24 cellular contexts compared by ENCODE assay signal in the genomic region with DNA sequence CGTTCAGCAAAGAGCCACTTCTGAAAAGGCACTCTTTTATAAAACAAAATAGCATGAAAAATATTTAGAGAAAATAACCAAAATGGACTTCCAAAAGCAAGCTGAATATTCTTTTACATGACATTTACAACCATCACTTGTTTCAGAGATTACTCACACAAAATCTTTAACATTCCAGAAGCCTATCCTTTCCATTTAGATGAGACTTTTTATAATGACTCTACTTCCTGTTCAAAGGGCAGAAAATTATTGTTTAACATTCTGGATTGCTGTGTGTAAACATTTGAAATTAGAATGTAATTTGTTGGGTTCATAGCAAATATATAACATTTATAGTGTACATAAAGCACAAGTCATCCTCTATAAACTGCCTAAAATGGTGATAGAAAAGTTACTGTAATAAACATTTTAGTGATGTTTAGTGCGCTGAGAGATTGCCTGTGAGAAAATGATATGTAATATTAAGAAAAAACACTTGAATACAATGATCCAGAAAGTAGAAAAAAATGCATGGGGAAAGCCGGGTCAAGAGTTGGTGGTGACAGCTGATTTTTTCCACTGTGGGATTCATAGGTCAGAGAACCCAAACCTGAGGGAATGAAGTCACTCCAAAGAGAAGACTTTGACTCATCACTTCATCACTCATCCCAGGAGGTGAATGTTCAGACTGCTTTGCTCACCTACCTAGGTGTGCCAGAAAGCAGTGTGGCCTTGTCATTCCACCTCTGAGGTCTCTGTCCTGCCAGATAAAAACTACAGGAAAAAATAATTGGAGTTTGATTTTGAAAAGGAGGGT.
A peak's percentile ranks its signal among the peaks of the same experiment; 100 is the strongest.
DNase-seq lines count a peak whose midpoint lies in the region; ATAC-seq, FAIRE-seq and TF ChIP-seq lines count a peak whose summit lies in the region.
"Had no signal": no experiment of that assay in that cellular context is flagged by ENCODE, and none has a peak within 500 bp of the region (broad histone marks: within the 10 kb centered on the region; RNA-seq: fewer than 3 reads in every experiment).

No MANE protein-coding gene starts in this region.

- DNase-seq in A549 (ENCODE audit: low read depth in 1 of 2, low spot score in 1 of 2) = peak in 1 of 2 experiments; percentile 56
- DNase-seq in LoVo (ENCODE audit: low spot score) = peak; percentile 25
- DNase-seq in astrocyte of the hippocampus (ENCODE audit: low read depth, low spot score) = peak; percentile 11
- DNase-seq in kidney epithelial cell (ENCODE audit: low read depth) = peak; percentile 23
- DNase-seq in SKM-1 (lab: John Stamatoyannopoulos, UW; ENCODE audit: unreplicated experiment) = no peak
- no peak for DNase-seq in KBM-7
- DNase-seq in suprapubic skin (ENCODE audit: low spot score in 2 of 2) = no peak
- DNase-seq: activated CD4-positive, alpha-beta T cell treated with anti-CD3 and anti-CD28 coated beads, Interleukin-2, amount 10 ng/mL, durations not matched to agents 7 days and 5 days; activated T-cell treated with anti-CD3 and anti-CD28 coated beads, Interleukin-2, amount 50 U/mL, for 4 hours; COR-L47; GOT3; hypothalamus; left ventricle myocardium superior; NCI-H146; NCI-H524 treated with DMSO at 0.1 percent for 48 hours; nephron progenitor cell; PC-9; right cardiac atrium; stimulated activated CD4-positive, alpha-beta T cell treated with anti-CD3 and anti-CD28 coated beads, Interleukin-4, amount 100 ng/mL, for 1 hour had no signal

- H3K4me1 ChIP-seq in A549 (peaks cover 20% of the 10 kb centered on the region), suprapubic skin (no peaks in the 10 kb centered on the region)
- H3K4me1 ChIP-seq: esophagus muscularis mucosa had no signal

- CTCF ChIA-PET in A549 (lab: Yijun Ruan, JAX) = interaction anchor here (0.8 to 2.4 kb wide), 5 partner anchors 9 to 286 kb away, joined by 3 to 9 read pairs (median 3); no protein-coding TSS in a partner anchor

- no peak for TF ChIP-seq EP300 in A549 (IDR thresholded peaks at IDR 0.05)
- TF ChIP-seq EP300 in suprapubic skin (IDR thresholded peaks at IDR 0.05) = no peak

- ATAC-seq in A549 (peak; percentile 70 to 91), GM21515 (IDR thresholded peaks at IDR 0.05; ENCODE audit: unreplicated experiment) (no peak)
- ATAC-seq: activated T-cell treated with anti-CD3 and anti-CD28 coated beads, Interleukin-2, amount 50 U/mL, for 4 hours; K562; left ventricle myocardium superior; right cardiac atrium had no signal

- peak; percentile 72 for FAIRE-seq in A549 (lab: Jason Lieb, UNC)
- FAIRE-seq: colon, GM18507, K562 had no signal

- H3K4me3 ChIP-seq in A549 (no peak overlapping the region), kidney epithelial cell (ENCODE audit: low read depth, low read length) (no peak overlapping the region), suprapubic skin (no peak overlapping the region)
- H3K4me3 ChIP-seq: esophagus muscularis mucosa, K562, PC-9 had no signal

- H3K36me3 ChIP-seq in kidney epithelial cell (ENCODE audit: control insufficient read depth, insufficient read depth, low read length) (no peaks in the 10 kb centered on the region), suprapubic skin (no peaks in the 10 kb centered on the region)
- H3K36me3 ChIP-seq: esophagus muscularis mucosa had no signal

- no peak for TF ChIP-seq CTCF in A549 (IDR thresholded peaks at IDR 0.05)
- TF ChIP-seq CTCF in kidney epithelial cell (IDR thresholded peaks at IDR 0.05; ENCODE audit: insufficient read depth, low read length, poor library complexity, severe bottlenecking) = no peak
- no peak for TF ChIP-seq CTCF in suprapubic skin (IDR thresholded peaks at IDR 0.05)

- H3K27me3 ChIP-seq in kidney epithelial cell (ENCODE audit: control insufficient read depth, insufficient read depth, low read length) (no peaks in the 10 kb centered on the region), suprapubic skin (no peaks in the 10 kb centered on the region)
- H3K27me3 ChIP-seq: esophagus muscularis mucosa had no signal

- in situ Hi-C loops in KBM-7 (cut with MboI; ENCODE audit: low pct_unique_long_range_greater_than_20kb, low sequenced_read_pairs) = no loop called here

- H3K27ac ChIP-seq in A549 (peak overlapping the region in 1 of 2 experiments; percentile 32; a peak in 1 of 6 replicates), suprapubic skin (no peak overlapping the region)
- H3K27ac ChIP-seq: esophagus muscularis mucosa, PC-9 had no signal

- TF ChIP-seq RAD21 in A549 (conservative IDR thresholded peaks at IDR 0.05 in 1 of 2, IDR thresholded peaks at IDR 0.05 in 1 of 2) = no peak

- peak overlapping the region; percentile 53 for H3K4me2 ChIP-seq in A549
- H3K4me2 ChIP-seq: PC-9 had no signal

- TF ChIP-seq POLR2A in A549 (IDR thresholded peaks at IDR 0.05; ENCODE audit: low read length) = no peak
- no peak for TF ChIP-seq POLR2A in suprapubic skin (IDR thresholded peaks at IDR 0.05)

- 39% methylated on average over 3 of the region's 3 CpGs for WGBS in A549 (ENCODE audit: missing lambda C conversion rate)
- WGBS in suprapubic skin = 88% methylated on average over 3 of the region's 3 CpGs

- H3K9me3 ChIP-seq in A549 (no peaks in the 10 kb centered on the region), suprapubic skin (no peaks in the 10 kb centered on the region)
- H3K9me3 ChIP-seq: esophagus muscularis mucosa had no signal

- POLR2A ChIA-PET in A549 (lab: Yijun Ruan, JAX) = no interaction called here

TF ChIP-seq in A549, 52 proteins besides CTCF, POLR2A, EP300 and RAD21:
- TF ChIP-seq EHMT2 (IDR thresholded peaks at IDR 0.05; ENCODE audit: low read depth) (no peak), JUNB (IDR thresholded peaks at IDR 0.05) (peak; percentile 6; the same call in 1 of the 2 replicates), USF2 (IDR thresholded peaks at IDR 0.05) (no peak)

Comparison
In these comparisons a context has a peak if more than half of its experiments do, and no peak if none do; other contexts are left out.
1. DNase-seq: peak in LoVo (single experiment), astrocyte of the hippocampus (single experiment) and kidney epithelial cell (single experiment); none in SKM-1 (single experiment), KBM-7 (single experiment) and suprapubic skin (0 of 2).